Comparison of ENCODE assay signal across 22 cellular contexts in genomic region chrX:108456971-108457477, GRCh38. TPM values are rescaled to one million over a fixed set of nuclear protein-coding genes. Genes with fewer than 3 reads are reported as not detected.
DNase-seq lines count a peak whose midpoint lies in the region; ATAC-seq and TF ChIP-seq lines count a peak whose summit lies in the region.
"Had no signal": no experiment of that assay in that cellular context is flagged by ENCODE, and none has a peak within 500 bp of the region (broad histone marks: within the 10 kb centered on the region; RNA-seq: fewer than 3 reads in every experiment).

No MANE protein-coding gene starts in this region.

- H3K27me3 ChIP-seq in right atrium auricular region: no peaks in the 10 kb centered on the region
- no peaks in the 10 kb centered on the region for H3K27me3 ChIP-seq in PC-3 (ENCODE audit: low read length)
- no peaks in the 10 kb centered on the region for H3K27me3 ChIP-seq in gastroesophageal sphincter
- no peaks in the 10 kb centered on the region for H3K27me3 ChIP-seq in brain microvascular endothelial cell (replicated peaks)

- no peak overlapping the region for H3K9ac ChIP-seq in PC-3 (ENCODE audit: low read length)
- H3K9ac ChIP-seq: GM23248 had no signal

- H2AFZ ChIP-seq in PC-3 (ENCODE audit: low read length): peak overlapping the region; percentile 40; the same call in 1 of the 2 replicates
- H2AFZ ChIP-seq: GM23248 had no signal

- TF ChIP-seq CTCF in right atrium auricular region (IDR thresholded peaks at IDR 0.05) (no peak), PC-3 (conservative IDR thresholded peaks at IDR 0.05; ENCODE audit: low read depth, low read length) (no peak), gastroesophageal sphincter (IDR thresholded peaks at IDR 0.05) (no peak), brain microvascular endothelial cell (IDR thresholded peaks at IDR 0.05; ENCODE audit: low read depth, low read length, missing control alignments) (no peak)

- H3K79me2 ChIP-seq in PC-3 (ENCODE audit: low read length): peaks cover 36% of the 10 kb centered on the region

- POLR2A ChIA-PET in PC-3 (lab: Charles Lee; ENCODE audit: unreplicated experiment): no interaction called here

- intact Hi-C loops in left ventricle myocardium superior (cut with micrococcal nuclease): no loop called here
- intact Hi-C loops in PC-3 (cut with micrococcal nuclease): no loop called here

- H3K36me3 ChIP-seq in right atrium auricular region (no peaks in the 10 kb centered on the region), PC-3 (ENCODE audit: low read depth, low read length) (no peaks in the 10 kb centered on the region), gastroesophageal sphincter (no peaks in the 10 kb centered on the region), brain microvascular endothelial cell (replicated peaks) (no peaks in the 10 kb centered on the region)
- H3K36me3 ChIP-seq: HAP-1 had no signal

- H3K4me3 ChIP-seq in right atrium auricular region (no peak overlapping the region), PC-3 (ENCODE audit: low read length) (no peak overlapping the region), gastroesophageal sphincter (no peak overlapping the region), brain microvascular endothelial cell (ENCODE audit: low read depth, low read length) (no peak overlapping the region)
- H3K4me3 ChIP-seq: GM23248, HAP-1 had no signal

- H4K20me1 ChIP-seq in PC-3 (ENCODE audit: low read length): no peaks in the 10 kb centered on the region

- H3K9me3 ChIP-seq in right atrium auricular region (no peaks in the 10 kb centered on the region), PC-3 (ENCODE audit: low read length) (no peaks in the 10 kb centered on the region), gastroesophageal sphincter (no peaks in the 10 kb centered on the region)
- H3K9me3 ChIP-seq: HAP-1 had no signal

- BruUV-seq in PC-3 (replicated peaks; lab: Mats Ljungman, UMichigan): no TSS peak

- WGBS in gastroesophageal sphincter (ENCODE audit: low coverage in 1 of 2), 2 donors: 27 to 50% methylated on average over 2 to 3 of the region's 4 CpGs

- no peak for DNase-seq in left ventricle myocardium superior
- no peak for DNase-seq in right atrium auricular region (ENCODE audit: low spot score)
- DNase-seq in PC-3: no peak
- no peak for DNase-seq in brain microvascular endothelial cell
- DNase-seq in NCI-H187 (lab: John Stamatoyannopoulos, UW): no peak
- DNase-seq: DMS53, EL, GM23248, KBM-7, MV-4-11, NCI-H1105 treated with DMSO at 0.1 percent for 48 hours, NCI-H2081, NCI-H2171 treated with DMSO at 0.1 percent for 48 hours, NCI-H446, NCI-H526 treated with DMSO at 0.1 percent for 48 hours, RPMI8226, SIG-M5 had no signal

- in situ Hi-C loops in brain microvascular endothelial cell (cut with HindIII; ENCODE audit: low pct_ligation_motif_present, low sequenced_read_pairs): no loop called here

- no peak for TF ChIP-seq POLR2A in gastroesophageal sphincter (IDR thresholded peaks at IDR 0.05)

- CTCF ChIA-PET in PC-3 (lab: Charles Lee): no interaction called here

- H3F3A ChIP-seq in PC-3 (ENCODE audit: low read length, unreplicated experiment): no peaks in the 10 kb centered on the region

- no peak for TF ChIP-seq EP300 in gastroesophageal sphincter (IDR thresholded peaks at IDR 0.05)

- H3K4me2 ChIP-seq in PC-3 (ENCODE audit: low read length): 0 out of 2 replicates have a peak overlapping the region, but pooled peaks have one; percentile 6

- ATAC-seq in left ventricle myocardium superior (peak; percentile 38), PC-3 (no peak), gastroesophageal sphincter (no peak), GM21526 (IDR thresholded peaks at IDR 0.05; ENCODE audit: low FRiP score, unreplicated experiment) (no peak)
- ATAC-seq: SK-N-SH treated with all-trans-retinoic acid at 6 μM for 48 hours had no signal

- H3K4me1 ChIP-seq in right atrium auricular region (no peaks in the 10 kb centered on the region), PC-3 (ENCODE audit: insufficient read depth, low read length) (peaks cover 6% of the 10 kb centered on the region), gastroesophageal sphincter (no peaks in the 10 kb centered on the region)

- no peak overlapping the region for H3K27ac ChIP-seq in right atrium auricular region
- H3K27ac ChIP-seq in PC-3 (ENCODE audit: low read length): no peak overlapping the region
- peak overlapping the region in 3 of 4 donors; percentile 39 to 63 (median 61) for H3K27ac ChIP-seq in gastroesophageal sphincter
- H3K27ac ChIP-seq in brain microvascular endothelial cell: no peak overlapping the region
- H3K27ac ChIP-seq: GM23248 had no signal

- H3K9me2 ChIP-seq in PC-3 (replicated peaks; ENCODE audit: low read length): no peaks in the 10 kb centered on the region

RNA-seq across cellular contexts. Expression of gene COL4A5, which starts 17.4 kb away (rescaled TPM):
- total RNA-seq in left ventricle myocardium superior: 7.3 TPM
- 10 to 100 TPM in 1 of 2 donors, 1 to 10 TPM in 1; 6.5 to 35.5 TPM for total RNA-seq in right atrium auricular region
- total RNA-seq in PC-3 (2014; rRNA removed): 30.0 and 63.8 TPM in 2 replicates
- 100 to 1,000 TPM; 163 to 583 (median 317) TPM for total RNA-seq in gastroesophageal sphincter
- total RNA-seq: B cell had no signal

RNA-seq across cellular contexts. Expression of gene COL4A6, which starts 18.8 kb away (rescaled TPM):
- 9.1 TPM for total RNA-seq in left ventricle myocardium superior
- total RNA-seq in right atrium auricular region: 10 to 100 TPM in 1 of 2 donors, 1 to 10 TPM in 1; 4.6 to 17.7 TPM
- total RNA-seq in PC-3 (2014; rRNA removed): 3.5 and 4.4 TPM in 2 replicates
- 100 to 1,000 TPM; 103 to 369 (median 213) TPM for total RNA-seq in gastroesophageal sphincter
- total RNA-seq: B cell, GM23248 had no signal

Comparison
In these comparisons a context has a peak if more than half of its experiments do, and no peak if none do; other contexts are left out.
1. H3K27ac ChIP-seq: peak in gastroesophageal sphincter (3 of 4); none in right atrium auricular region (0 of 2), PC-3 (single experiment) and brain microvascular endothelial cell (single experiment).
2. RNA of gene COL4A6, which starts 18.8 kb away (total RNA-seq): 103 to 369 TPM in gastroesophageal sphincter; 4.6 to 17.7 TPM in right atrium auricular region, 9.1 TPM in left ventricle myocardium superior (single experiment) and 3.5 to 4.4 TPM in PC-3; every median in the first group is over 4 times any median in the second.